In genomic region chr21:43361127-43361492, GRCh38 we compare ENCODE assay signal across 8 cellular contexts.
DNase-seq lines count a peak whose midpoint lies in the region; ATAC-seq, FAIRE-seq and TF ChIP-seq lines count a peak whose summit lies in the region.

No MANE protein-coding gene starts in this region.

- H2AK5ac ChIP-seq in neuronal stem cell (ENCODE audit: low read depth, low read length), result no peak overlapping the region

- H3K79me1 ChIP-seq in neuronal stem cell (ENCODE audit: low read depth, low read length), result peaks cover 1% of the 10 kb centered on the region

- no peak overlapping the region for H3K4ac ChIP-seq in neuronal stem cell (ENCODE audit: low read length)

- H3K27ac ChIP-seq in DND-41 (ENCODE audit: low read length) (peak overlapping the region; percentile 81), cingulate gyrus (ENCODE audit: low read depth, low read length) (peak overlapping the region; percentile 72), neuronal stem cell (replicated peaks; ENCODE audit: low read length) (no peak overlapping the region)

- no peak overlapping the region for H4K8ac ChIP-seq in neuronal stem cell (ENCODE audit: low read depth, low read length)

- H3K36me3 ChIP-seq in DND-41 (ENCODE audit: insufficient read depth, low read length) (no peaks in the 10 kb centered on the region), neuronal stem cell (replicated peaks in 1 of 2; ENCODE audit: control insufficient read depth in 2 of 2, insufficient read depth in 2 of 2, low read length in 2 of 2) (no peaks in the 10 kb centered on the region)

- H3K14ac ChIP-seq in neuronal stem cell (ENCODE audit: low read length), result no peak overlapping the region

- H3K27me3 ChIP-seq in DND-41 (ENCODE audit: insufficient read depth, low read length, poor library complexity) (no peaks in the 10 kb centered on the region), neuronal stem cell (ENCODE audit: control insufficient read depth in 3 of 3, insufficient read depth in 3 of 3, low read depth in 1 of 3, low read length in 3 of 3) (no peaks in the 10 kb centered on the region)

- H2BK15ac ChIP-seq in neuronal stem cell (ENCODE audit: low read length), result peak overlapping the region; percentile 55

- H2BK120ac ChIP-seq in neuronal stem cell (ENCODE audit: low read depth, low read length), result no peak overlapping the region

- H4K20me1 ChIP-seq in DND-41 (ENCODE audit: insufficient read depth, low read length), result no peaks in the 10 kb centered on the region

- H3K18ac ChIP-seq in neuronal stem cell (ENCODE audit: low read length), result peak overlapping the region; percentile 87

- H3K4me1 ChIP-seq in DND-41 (ENCODE audit: insufficient read depth, low read length) (peaks cover 42% of the 10 kb centered on the region), neuronal stem cell (ENCODE audit: control insufficient read depth in 2 of 2, insufficient read depth in 1 of 2, low read depth in 1 of 2, low read length in 2 of 2) (peaks cover 8 to 14% of the 10 kb centered on the region in 2 donors)

- H2BK5ac ChIP-seq in neuronal stem cell (ENCODE audit: low read length), result no peak overlapping the region

- no peak overlapping the region for H2BK12ac ChIP-seq in neuronal stem cell (ENCODE audit: low read length)

- no peak for TF ChIP-seq CTCF in DND-41 (IDR thresholded peaks at IDR 0.05; ENCODE audit: borderline replicate concordance, extremely low read depth, low read length, poor library complexity, severe bottlenecking)

- H3K79me2 ChIP-seq in DND-41 (ENCODE audit: insufficient read depth, low read length), result no peaks in the 10 kb centered on the region

- H3K9me3 ChIP-seq in DND-41 (ENCODE audit: insufficient read depth, low read length, severe bottlenecking) (no peaks in the 10 kb centered on the region), neuronal stem cell (replicated peaks in 1 of 2; ENCODE audit: control insufficient read depth in 2 of 2, insufficient read depth in 1 of 2, low read depth in 1 of 2, low read length in 2 of 2) (no peaks in the 10 kb centered on the region)

- no peak for FAIRE-seq in urothelium cell line (lab: Jason Lieb, UNC)

- H3K9ac ChIP-seq in DND-41 (ENCODE audit: low read depth, low read length) (peak overlapping the region; percentile 60), neuronal stem cell (ENCODE audit: low read depth, low read length, poor library complexity) (no peak overlapping the region)

- H3K4me2 ChIP-seq in DND-41 (ENCODE audit: insufficient read depth, low read length) (peak overlapping the region; percentile 75), neuronal stem cell (ENCODE audit: insufficient read depth, low read length, poor library complexity, severe bottlenecking) (no peak overlapping the region)

- no peak overlapping the region for H4K91ac ChIP-seq in neuronal stem cell (ENCODE audit: low read depth, low read length, poor library complexity)

- ATAC-seq in DND-41 (ENCODE audit: insufficient read depth, low read depth) (peak; percentile 47), GM19463 (IDR thresholded peaks at IDR 0.05; ENCODE audit: unreplicated experiment) (no peak), HG03039 (IDR thresholded peaks at IDR 0.05; ENCODE audit: unreplicated experiment) (no peak), GM18519 (IDR thresholded peaks at IDR 0.05; ENCODE audit: low FRiP score, unreplicated experiment) (no peak)

- H2AFZ ChIP-seq in DND-41 (ENCODE audit: low read depth, low read length) (no peak overlapping the region), neuronal stem cell (ENCODE audit: low read length) (peak overlapping the region; percentile 59)

- DNase-seq in DND-41, result peak; percentile 80
- peak; percentile 36 for DNase-seq in NCI-H1694 treated with DMSO at 0.1 percent for 48 hours (lab: John Stamatoyannopoulos, UW)
- no peak for DNase-seq in neuronal stem cell (ENCODE audit: low spot score)
- no peak for DNase-seq in urothelium cell line (ENCODE audit: low spot score)

- H3K4me3 ChIP-seq in DND-41 (ENCODE audit: low read depth in 1 of 2, low read length in 2 of 2) (peak overlapping the region in 1 of 2 experiments; percentile 54; a peak in 2 of 4 replicates), neuronal stem cell (ENCODE audit: low read length in 2 of 2) (no peak overlapping the region)

- H3K23ac ChIP-seq in neuronal stem cell (ENCODE audit: low read depth, low read length, poor library complexity), result peak overlapping the region; percentile 77

- WGBS in neuronal stem cell (ENCODE audit: extremely low coverage in 2 of 2, insufficient read length in 2 of 2, insufficient replicate concordance in 1 of 2), 2 donors, result no CpG with 5 or more reads among the region's 10 CpGs

Comparison
In these comparisons a context has a peak if more than half of its experiments do, and no peak if none do; other contexts are left out.
1. DNase-seq: peak in DND-41 (single experiment) and NCI-H1694 treated with DMSO at 0.1 percent for 48 hours (single experiment); none in neuronal stem cell (single experiment) and urothelium cell line (single experiment).